Comparison of ENCODE assay signal across 32 cellular contexts in genomic region chr6:114075300-114075699, GRCh38.
"Had no signal": no experiment of that assay in that cellular context is flagged by ENCODE, and none has a peak within 500 bp of the region (broad histone marks: within the 10 kb centered on the region; RNA-seq: fewer than 3 reads in every experiment).

No MANE protein-coding gene starts in this region.

- DNase-seq: activated B cell treated with CpG ODN at 0.5 μM for 24 hours; activated CD4-positive, alpha-beta memory T cell treated with anti-CD3 and anti-CD28 coated beads for 36 hours; activated CD4-positive, alpha-beta T cell treated with anti-CD3 and anti-CD28 coated beads for 36 hours; activated CD4-positive, alpha-beta T cell treated with anti-CD3 and anti-CD28 coated beads, Interleukin-2, amount 10 ng/mL, durations not matched to agents 24 days and 14 days; activated CD4-positive, CD25-positive, alpha-beta regulatory T cell treated with anti-CD3 and anti-CD28 coated beads, Interleukin-2, amount 50 U/mL, for 72 hours; activated CD8-positive, alpha-beta memory T cell treated with anti-CD3 and anti-CD28 coated beads, Interleukin-2, amount 10 ng/mL, durations not matched to agents 7 days and 5 days; activated CD8-positive, alpha-beta memory T cell treated with anti-CD3 and anti-CD28 coated beads, Interleukin-2, amount 50 U/mL, for 4 hours; activated CD8-positive, alpha-beta T cell treated with anti-CD3 and anti-CD28 coated beads, Interleukin-2, amount 10 ng/mL, durations not matched to agents 7 days and 5 days; activated gamma-delta T cell; activated naive CD4-positive, alpha-beta T cell; activated naive CD4-positive, alpha-beta T cell treated with anti-CD3 and anti-CD28 coated beads, Interleukin-2, amount 50 U/mL, for 16 hours; activated T-cell treated with anti-CD3 and anti-CD28 coated beads, Interleukin-2, amount 50 U/mL, for 1 hour; activated T-cell treated with anti-CD3 and anti-CD28 coated beads, Interleukin-2, amount 50 U/mL, for 48 hours; amniotic stem cell; anterior cingulate cortex; brain microvascular endothelial cell; dorsolateral prefrontal cortex; effector memory CD4-positive, alpha-beta T cell; endodermal cell; foreskin fibroblast; head of caudate nucleus; T-helper 1 cell; T-helper 17 cell; T1000; WERI-Rb-1 had no signal

- ATAC-seq: activated CD4-positive, alpha-beta T cell treated with anti-CD3 and anti-CD28 coated beads for 36 hours; activated CD8-positive, alpha-beta memory T cell treated with anti-CD3 and anti-CD28 coated beads, Interleukin-2, amount 10 ng/mL, durations not matched to agents 7 days and 5 days; activated CD8-positive, alpha-beta T cell treated with anti-CD3 and anti-CD28 coated beads, Interleukin-2, amount 10 ng/mL, durations not matched to agents 7 days and 5 days; esophagus mucosa; T-helper 17 cell had no signal

- H3K4me3 Mint-ChIP-seq: activated B cell treated with CpG ODN at 0.5 μM for 24 hours; activated CD4-positive, alpha-beta memory T cell treated with anti-CD3 and anti-CD28 coated beads for 36 hours; activated CD4-positive, alpha-beta T cell treated with anti-CD3 and anti-CD28 coated beads for 36 hours; activated CD4-positive, alpha-beta T cell treated with anti-CD3 and anti-CD28 coated beads, Interleukin-2, amount 10 ng/mL, durations not matched to agents 24 days and 14 days; activated CD8-positive, alpha-beta memory T cell treated with anti-CD3 and anti-CD28 coated beads, Interleukin-2, amount 10 ng/mL, durations not matched to agents 7 days and 5 days; activated CD8-positive, alpha-beta T cell treated with anti-CD3 and anti-CD28 coated beads, Interleukin-2, amount 10 ng/mL, durations not matched to agents 7 days and 5 days; activated naive CD8-positive, alpha-beta T cell; activated T-helper 1 cell treated with anti-CD3 and anti-CD28 coated beads, Interleukin-12 subunit alpha, Interleukin-12 subunit beta, Interleukin-2, Interleukin-4 antibody, amounts not matched to agents 30 ng/mL and 10 ng/mL and 1 ng/mL, durations not matched to agents 14 hours and 24 hours and 36 hours; central memory CD8-positive, alpha-beta T cell; dendritic cell treated with granulocyte-macrophage colony-stimulating factor and Interleukin-4, amounts not matched to agents 40 ng/mL and 50 ng/mL, for 4 days; endodermal cell; T-helper 17 cell; T-helper 2 cell treated with Interferon-gamma antibody and Interleukin-4, amounts not matched to agents 5 μg/mL and 100 μg/mL, for 36 hours had no signal

- H3K27me3 Mint-ChIP-seq: activated CD4-positive, alpha-beta T cell treated with anti-CD3 and anti-CD28 coated beads for 36 hours; activated CD4-positive, alpha-beta T cell treated with anti-CD3 and anti-CD28 coated beads, Interleukin-2, amount 10 ng/mL, durations not matched to agents 24 days and 14 days; activated CD8-positive, alpha-beta memory T cell treated with anti-CD3 and anti-CD28 coated beads, Interleukin-2, amount 10 ng/mL, durations not matched to agents 7 days and 5 days; dendritic cell treated with granulocyte-macrophage colony-stimulating factor and Interleukin-4, amounts not matched to agents 40 ng/mL and 50 ng/mL, for 4 days; T-helper 17 cell had no signal

- H3K9me3 Mint-ChIP-seq: activated B cell treated with CpG ODN at 0.5 μM for 24 hours; activated CD4-positive, alpha-beta memory T cell treated with anti-CD3 and anti-CD28 coated beads for 36 hours; activated CD4-positive, alpha-beta T cell treated with anti-CD3 and anti-CD28 coated beads, Interleukin-2, amount 10 ng/mL, durations not matched to agents 24 days and 14 days; activated T-helper 1 cell treated with anti-CD3 and anti-CD28 coated beads, Interleukin-12 subunit alpha, Interleukin-12 subunit beta, Interleukin-2, Interleukin-4 antibody, amounts not matched to agents 30 ng/mL and 10 ng/mL and 1 ng/mL, durations not matched to agents 14 hours and 24 hours and 36 hours; central memory CD8-positive, alpha-beta T cell; endodermal cell; T-helper 2 cell treated with Interferon-gamma antibody and Interleukin-4, amounts not matched to agents 5 μg/mL and 100 μg/mL, for 36 hours had no signal

- H3K36me3 ChIP-seq: brain microvascular endothelial cell, WERI-Rb-1 had no signal

- H3K27ac Mint-ChIP-seq: activated B cell treated with CpG ODN at 0.5 μM for 24 hours; activated CD4-positive, alpha-beta memory T cell treated with anti-CD3 and anti-CD28 coated beads for 36 hours; activated CD4-positive, alpha-beta T cell treated with anti-CD3 and anti-CD28 coated beads for 36 hours; activated CD4-positive, alpha-beta T cell treated with anti-CD3 and anti-CD28 coated beads, Interleukin-2, amount 10 ng/mL, durations not matched to agents 24 days and 14 days; activated CD8-positive, alpha-beta memory T cell treated with anti-CD3 and anti-CD28 coated beads, Interleukin-2, amount 10 ng/mL, durations not matched to agents 7 days and 5 days; activated CD8-positive, alpha-beta T cell treated with anti-CD3 and anti-CD28 coated beads, Interleukin-2, amount 10 ng/mL, durations not matched to agents 7 days and 5 days; activated naive CD8-positive, alpha-beta T cell; activated T-helper 1 cell treated with anti-CD3 and anti-CD28 coated beads, Interleukin-12 subunit alpha, Interleukin-12 subunit beta, Interleukin-2, Interleukin-4 antibody, amounts not matched to agents 30 ng/mL and 10 ng/mL and 1 ng/mL, durations not matched to agents 14 hours and 24 hours and 36 hours; dendritic cell treated with granulocyte-macrophage colony-stimulating factor and Interleukin-4, amounts not matched to agents 40 ng/mL and 50 ng/mL, for 4 days; endodermal cell; T-helper 2 cell treated with Interferon-gamma antibody and Interleukin-4, amounts not matched to agents 5 μg/mL and 100 μg/mL, for 36 hours had no signal

- H3K36me3 Mint-ChIP-seq: activated CD4-positive, alpha-beta memory T cell treated with anti-CD3 and anti-CD28 coated beads for 36 hours; activated CD8-positive, alpha-beta memory T cell treated with anti-CD3 and anti-CD28 coated beads, Interleukin-2, amount 10 ng/mL, durations not matched to agents 7 days and 5 days; activated naive CD8-positive, alpha-beta T cell had no signal

- H3K27me3 ChIP-seq: brain microvascular endothelial cell, dorsolateral prefrontal cortex had no signal

- H3K27ac ChIP-seq: brain microvascular endothelial cell, coronary artery, WERI-Rb-1 had no signal

- H3K4me3 ChIP-seq: coronary artery, dorsolateral prefrontal cortex had no signal

- H3K4me1 Mint-ChIP-seq: activated B cell treated with CpG ODN at 0.5 μM for 24 hours; activated CD4-positive, alpha-beta T cell treated with anti-CD3 and anti-CD28 coated beads for 36 hours; activated CD4-positive, alpha-beta T cell treated with anti-CD3 and anti-CD28 coated beads, Interleukin-2, amount 10 ng/mL, durations not matched to agents 24 days and 14 days; activated CD8-positive, alpha-beta memory T cell treated with anti-CD3 and anti-CD28 coated beads, Interleukin-2, amount 10 ng/mL, durations not matched to agents 7 days and 5 days; central memory CD8-positive, alpha-beta T cell had no signal
